ENCODE assay signal across 14 cellular contexts in genomic region chr1:104072915-104073371, GRCh38.
"Had no signal": no experiment of that assay in that cellular context is flagged by ENCODE, and none has a peak within 500 bp of the region (broad histone marks: within the 10 kb centered on the region; RNA-seq: fewer than 3 reads in every experiment).

No MANE protein-coding gene starts in this region.

- H3K4me1 ChIP-seq: gastroesophageal sphincter, tibial nerve had no signal

- ATAC-seq: gastroesophageal sphincter; right cardiac atrium; stimulated activated memory B cell treated with anti-CD40 and anti-IgM and Interleukin-4, amounts not matched to agents 10 μg/mL and 1 μg/mL and 100 μg/mL, for 72 hours; T-helper 17 cell had no signal

- H3K27me3 ChIP-seq: cardiac muscle cell, gastroesophageal sphincter, hepatocyte, tibial nerve had no signal

- H3K4me3 ChIP-seq: cardiac muscle cell, hepatocyte, smooth muscle cell, tibial nerve had no signal

- FAIRE-seq: colon had no signal

- H3K36me3 ChIP-seq: cardiac muscle cell, gastroesophageal sphincter, tibial nerve had no signal

- H3K4me2 ChIP-seq: hepatocyte, smooth muscle cell had no signal

- H3K9me3 ChIP-seq: gastroesophageal sphincter, tibial nerve had no signal

- DNase-seq: activated CD4-positive, alpha-beta T cell treated with anti-CD3 and anti-CD28 coated beads, Interleukin-2, amount 10 ng/mL, durations not matched to agents 7 days and 5 days; activated CD4-positive, CD25-positive, alpha-beta regulatory T cell; activated CD8-positive, alpha-beta memory T cell treated with anti-CD3 and anti-CD28 coated beads for 24 hours; activated naive CD4-positive, alpha-beta T cell treated with anti-CD3 and anti-CD28 coated beads, Interleukin-2, amount 10 ng/mL, durations not matched to agents 7 days and 5 days; naive B cell; T-helper 17 cell had no signal

- H2AFZ ChIP-seq: hepatocyte had no signal

- H3K27ac ChIP-seq: cardiac muscle cell, gastroesophageal sphincter, hepatocyte, tibial nerve had no signal

- H3K79me2 ChIP-seq: hepatocyte had no signal
